Comparison of ENCODE assay signal across 15 cellular contexts in the genomic region with DNA sequence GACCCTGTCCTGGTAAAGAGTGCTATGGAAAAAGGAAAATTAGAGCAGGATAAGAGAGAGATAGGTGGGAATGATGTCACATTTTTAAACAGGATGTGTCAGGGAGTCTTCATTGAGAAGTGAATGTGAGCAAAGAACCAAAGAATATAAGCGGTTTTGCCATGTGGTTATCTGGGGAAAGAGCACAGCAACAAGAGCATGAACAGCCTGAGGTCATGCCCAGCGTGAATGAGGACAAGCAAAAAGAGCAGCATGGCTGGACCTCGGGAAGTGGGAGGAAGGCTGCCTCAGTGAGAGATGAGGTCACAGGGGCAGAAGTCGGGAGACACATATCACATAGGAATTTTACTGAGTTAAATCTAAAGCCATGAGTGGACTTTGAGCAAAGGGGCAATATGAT.
DNase-seq lines count a peak whose midpoint lies in the region; ATAC-seq and TF ChIP-seq lines count a peak whose summit lies in the region.
"Had no signal": no experiment of that assay in that cellular context is flagged by ENCODE, and none has a peak within 500 bp of the region (broad histone marks: within the 10 kb centered on the region; RNA-seq: fewer than 3 reads in every experiment).

No MANE protein-coding gene starts in this region.

- no peaks in the 10 kb centered on the region for H3K27me3 ChIP-seq in Caco-2 (replicated peaks; ENCODE audit: control insufficient read depth, insufficient read depth, low read length)
- H3K27me3 ChIP-seq in IMR-90 (ENCODE audit: control insufficient read depth, insufficient read depth, low read length), result peaks cover 18% of the 10 kb centered on the region; the same call in 1 of the 2 replicates
- no peaks in the 10 kb centered on the region for H3K27me3 ChIP-seq in mesendoderm (ENCODE audit: insufficient read depth, low read length, poor library complexity)

- CTCF ChIA-PET in Caco-2 (lab: Charles Lee), result no interaction called here
- CTCF ChIA-PET in IMR-90 (lab: Yijun Ruan, JAX), result no interaction called here

- WGBS in IMR-90 (ENCODE audit: extremely low coverage in 2 of 2, insufficient read length in 1 of 2), 2 experiments, result 83% methylated on average over 2 of the region's 4 CpGs; no CpG with 5 or more reads in 1 of the 2 experiments
- WGBS in mesendoderm (ENCODE audit: extremely low coverage, insufficient coverage, low lambda C conversion rate), result no CpG with 5 or more reads among the region's 4 CpGs

- no peak overlapping the region for H4K91ac ChIP-seq in IMR-90 (ENCODE audit: insufficient read depth, low read depth, low read length)

- H3K79me1 ChIP-seq in IMR-90 (ENCODE audit: low read depth in 1 of 2, low read length in 2 of 2), result no peaks in the 10 kb centered on the region
- H3K79me1 ChIP-seq in mesendoderm (ENCODE audit: low read length), result no peaks in the 10 kb centered on the region

- H3K4me1 ChIP-seq in Caco-2, result peaks cover 18% of the 10 kb centered on the region
- H3K4me1 ChIP-seq in IMR-90 (ENCODE audit: control insufficient read depth, insufficient read depth, low read length), result no peaks in the 10 kb centered on the region
- peaks cover 10% of the 10 kb centered on the region for H3K4me1 ChIP-seq in mesendoderm (ENCODE audit: control insufficient read depth, low read depth, low read length)

- in situ Hi-C loops in IMR-90 (cut with MboI; ENCODE audit: low sequenced_read_pairs), result no loop called here

- no peak overlapping the region for H2BK20ac ChIP-seq in IMR-90 (ENCODE audit: low read depth, low read length)

- H3K4me1 Mint-ChIP-seq in Caco-2 (ENCODE audit: low read depth, unreplicated experiment) (peaks cover 22% of the 10 kb centered on the region), glutamatergic neuron (ENCODE audit: low read depth, unreplicated experiment) (peaks cover 4% of the 10 kb centered on the region)
- H3K4me1 Mint-ChIP-seq in activated T-helper 2 cell treated with anti-CD3 and anti-CD28 coated beads, Interferon-gamma antibody, Interleukin-2, Interleukin-4, amounts not matched to agents 10 μg/mL and 5 μg/mL and 100 μg/mL, durations not matched to agents 14 hours and 24 hours and 36 hours (ENCODE audit: low read depth), result peaks cover 8% of the 10 kb centered on the region

- H3K4me3 ChIP-seq in Caco-2 (ENCODE audit: low read depth, low read length) (no peak overlapping the region), IMR-90 (ENCODE audit: insufficient read depth, low read depth, low read length) (no peak overlapping the region), coronary artery (no peak overlapping the region), mesendoderm (ENCODE audit: low read length) (no peak overlapping the region)
- H3K4me3 ChIP-seq: BLaER1 treated with 17β-estradiol and CSF1 and Interleukin-3, amounts not matched to agents 10 nM and 100 nM; GM23338 had no signal

- no peak overlapping the region for H3K18ac ChIP-seq in IMR-90 (ENCODE audit: low read depth, low read length)
- no peak overlapping the region for H3K18ac ChIP-seq in mesendoderm (ENCODE audit: low read length)

- H3K36me3 Mint-ChIP-seq in Caco-2 (ENCODE audit: insufficient read depth, unreplicated experiment) (peaks cover 6% of the 10 kb centered on the region), glutamatergic neuron (ENCODE audit: unreplicated experiment) (peaks cover 17% of the 10 kb centered on the region)
- H3K36me3 Mint-ChIP-seq in activated T-helper 2 cell treated with anti-CD3 and anti-CD28 coated beads, Interferon-gamma antibody, Interleukin-2, Interleukin-4, amounts not matched to agents 10 μg/mL and 5 μg/mL and 100 μg/mL, durations not matched to agents 14 hours and 24 hours and 36 hours (ENCODE audit: low read depth), result peaks cover 2% of the 10 kb centered on the region
- H3K36me3 Mint-ChIP-seq: CD8-positive, alpha-beta T cell had no signal

- H3K14ac ChIP-seq in IMR-90 (replicated peaks; ENCODE audit: low read depth, low read length), result no peak overlapping the region

- DNase-seq in Caco-2, result no peak
- no peak for DNase-seq in IMR-90
- DNase-seq in coronary artery (ENCODE audit: low spot score), result peak; percentile 40
- DNase-seq in mesendoderm, result no peak
- no peak for DNase-seq in KG1 (lab: John Stamatoyannopoulos, UW)
- DNase-seq in activated T-helper 2 cell treated with anti-CD3 and anti-CD28 coated beads, Interferon-gamma antibody, Interleukin-2, Interleukin-4, amounts not matched to agents 10 μg/mL and 5 μg/mL and 100 μg/mL, durations not matched to agents 14 hours and 24 hours and 36 hours (ENCODE audit: low spot score), result no peak
- no peak for DNase-seq in glutamatergic neuron
- DNase-seq: CD8-positive, alpha-beta T cell; DMS 273 treated with DMSO at 0.1 percent for 48 hours; DMS53; GF-D8; H9 had no signal

- BruUV-seq in Caco-2 (replicated peaks; lab: Mats Ljungman, UMichigan) (no TSS peak), IMR-90 (replicated peaks; lab: Mats Ljungman, UMichigan) (no TSS peak)

- H2AK5ac ChIP-seq in IMR-90 (ENCODE audit: low read depth, low read length), result no peak overlapping the region
- peak overlapping the region; percentile 66 for H2AK5ac ChIP-seq in mesendoderm (ENCODE audit: low read length)

- no peaks in the 10 kb centered on the region for H4K20me1 ChIP-seq in IMR-90 (ENCODE audit: insufficient read depth, low read length)
- H4K20me1 ChIP-seq: BLaER1 treated with 17β-estradiol and CSF1 and Interleukin-3, amounts not matched to agents 10 nM and 100 nM had no signal

- no peaks in the 10 kb centered on the region for H3K36me3 ChIP-seq in Caco-2 (ENCODE audit: control insufficient read depth, insufficient read depth, low read length)
- no peaks in the 10 kb centered on the region for H3K36me3 ChIP-seq in IMR-90 (ENCODE audit: control insufficient read depth, insufficient read depth, low read length)
- H3K36me3 ChIP-seq in mesendoderm (ENCODE audit: control insufficient read depth, insufficient read depth, low read length), result no peaks in the 10 kb centered on the region

- dilution Hi-C loops in IMR-90 (cut with HindIII; ENCODE audit: low sequenced_read_pairs, unreplicated experiment), result no loop called here

- H3K27ac Mint-ChIP-seq in Caco-2 (ENCODE audit: unreplicated experiment) (peak overlapping the region; percentile 39), glutamatergic neuron (ENCODE audit: unreplicated experiment) (no peak overlapping the region)
- H3K27ac Mint-ChIP-seq in activated T-helper 2 cell treated with anti-CD3 and anti-CD28 coated beads, Interferon-gamma antibody, Interleukin-2, Interleukin-4, amounts not matched to agents 10 μg/mL and 5 μg/mL and 100 μg/mL, durations not matched to agents 14 hours and 24 hours and 36 hours, result no peak overlapping the region
- H3K27ac Mint-ChIP-seq: B cell; CD8-positive, alpha-beta T cell; GM23338; H9 had no signal

- H3K27me3 Mint-ChIP-seq in Caco-2 (ENCODE audit: insufficient read depth, unreplicated experiment) (no peaks in the 10 kb centered on the region), glutamatergic neuron (ENCODE audit: unreplicated experiment) (no peaks in the 10 kb centered on the region)
- peaks cover 37% of the 10 kb centered on the region for H3K27me3 Mint-ChIP-seq in activated T-helper 2 cell treated with anti-CD3 and anti-CD28 coated beads, Interferon-gamma antibody, Interleukin-2, Interleukin-4, amounts not matched to agents 10 μg/mL and 5 μg/mL and 100 μg/mL, durations not matched to agents 14 hours and 24 hours and 36 hours (ENCODE audit: low read depth)
- H3K27me3 Mint-ChIP-seq: B cell had no signal

- H3K9me3 ChIP-seq in Caco-2 (peaks cover 19% of the 10 kb centered on the region), IMR-90 (ENCODE audit: control insufficient read depth, insufficient read depth, low read length) (peaks cover 17% of the 10 kb centered on the region)

- no peak overlapping the region for H3K4me3 Mint-ChIP-seq in Caco-2 (ENCODE audit: unreplicated experiment)
- no peak overlapping the region for H3K4me3 Mint-ChIP-seq in activated T-helper 2 cell treated with anti-CD3 and anti-CD28 coated beads, Interferon-gamma antibody, Interleukin-2, Interleukin-4, amounts not matched to agents 10 μg/mL and 5 μg/mL and 100 μg/mL, durations not matched to agents 14 hours and 24 hours and 36 hours (ENCODE audit: low read depth)
- H3K4me3 Mint-ChIP-seq in glutamatergic neuron (ENCODE audit: unreplicated experiment), result no peak overlapping the region
- H3K4me3 Mint-ChIP-seq: B cell; CD8-positive, alpha-beta T cell; GM23338; H9 had no signal

- H3K9me3 Mint-ChIP-seq in Caco-2 (ENCODE audit: unreplicated experiment) (peaks cover 22% of the 10 kb centered on the region), glutamatergic neuron (ENCODE audit: unreplicated experiment) (peaks cover 7% of the 10 kb centered on the region)
- peaks cover 19% of the 10 kb centered on the region for H3K9me3 Mint-ChIP-seq in activated T-helper 2 cell treated with anti-CD3 and anti-CD28 coated beads, Interferon-gamma antibody, Interleukin-2, Interleukin-4, amounts not matched to agents 10 μg/mL and 5 μg/mL and 100 μg/mL, durations not matched to agents 14 hours and 24 hours and 36 hours

- H2AFZ ChIP-seq in IMR-90 (replicated peaks; ENCODE audit: low read length, poor library complexity), result peak overlapping the region; percentile 8
- H2AFZ ChIP-seq: GM23338 had no signal

- H3K9me1 ChIP-seq in IMR-90 (ENCODE audit: insufficient read depth, low read length), result no peaks in the 10 kb centered on the region

- H4K5ac ChIP-seq in IMR-90 (ENCODE audit: low read depth, low read length) (no peak overlapping the region), mesendoderm (ENCODE audit: low read length) (no peak overlapping the region)

- no peak overlapping the region for H3K9ac ChIP-seq in IMR-90 (ENCODE audit: low read depth, low read length)
- no peak overlapping the region for H3K9ac ChIP-seq in mesendoderm (ENCODE audit: low read length)
- H3K9ac ChIP-seq: BLaER1 treated with 17β-estradiol and CSF1 and Interleukin-3, amounts not matched to agents 10 nM and 100 nM had no signal

- no peak overlapping the region for H2AK9ac ChIP-seq in IMR-90 (replicated peaks; ENCODE audit: low read depth, low read length, poor library complexity)

- ATAC-seq in IMR-90 (ENCODE audit: low read depth), result no peak
- ATAC-seq: CD8-positive, alpha-beta T cell; GM23338 had no signal

- no peak for TF ChIP-seq POLR2A in IMR-90 (IDR thresholded peaks at IDR 0.05; ENCODE audit: low read depth, low read length)

- H2BK5ac ChIP-seq in IMR-90 (ENCODE audit: low read depth, low read length, poor library complexity, severe bottlenecking) (no peak overlapping the region), mesendoderm (ENCODE audit: low read length) (no peak overlapping the region)

- H2BK15ac ChIP-seq in IMR-90 (ENCODE audit: low read depth, low read length) (no peak overlapping the region), mesendoderm (replicated peaks; ENCODE audit: low read depth) (no peak overlapping the region)

- H3K4me2 ChIP-seq in IMR-90 (ENCODE audit: low read depth, low read length) (no peak overlapping the region), mesendoderm (ENCODE audit: low read length) (no peak overlapping the region)
- H3K4me2 ChIP-seq: GM23338 had no signal

- H3K23ac ChIP-seq in IMR-90 (ENCODE audit: low read depth, low read length) (no peak overlapping the region), mesendoderm (ENCODE audit: low read length) (no peak overlapping the region)

- POLR2A ChIA-PET in Caco-2 (lab: Charles Lee), result no interaction called here
- POLR2A ChIA-PET in IMR-90 (lab: Charles Lee; ENCODE audit: unreplicated experiment), result no interaction called here

- TF ChIP-seq CTCF in Caco-2 (IDR thresholded peaks at IDR 0.05; ENCODE audit: insufficient read depth in 1 of 2, low read depth in 1 of 2, low read length in 1 of 2, severe bottlenecking in 1 of 2, unreplicated experiment in 1 of 2) (no peak), IMR-90 (conservative IDR thresholded peaks at IDR 0.05; ENCODE audit: low read depth, low read length) (no peak), coronary artery (IDR thresholded peaks at IDR 0.05) (no peak), glutamatergic neuron (IDR thresholded peaks at IDR 0.05; ENCODE audit: partially characterized antibody, unreplicated experiment) (no peak)

- H3K56ac ChIP-seq in IMR-90 (ENCODE audit: extremely low read depth, insufficient read depth, low read length) (no peak overlapping the region), mesendoderm (ENCODE audit: low read length) (no peak overlapping the region)

- H4K8ac ChIP-seq in IMR-90 (ENCODE audit: low read depth in 2 of 2, low read length in 2 of 2), result no peak overlapping the region
- H4K8ac ChIP-seq in mesendoderm (ENCODE audit: low read depth, low read length), result no peak overlapping the region

- no peak for TF ChIP-seq RAD21 in IMR-90 (IDR thresholded peaks at IDR 0.05; ENCODE audit: low read length)

- intact Hi-C loops in Caco-2 (cut with micrococcal nuclease; ENCODE audit: unreplicated experiment) (no loop called here), IMR-90 (cut with micrococcal nuclease) (no loop called here)
- intact Hi-C loops in activated T-helper 2 cell treated with anti-CD3 and anti-CD28 coated beads, Interferon-gamma antibody, Interleukin-2, Interleukin-4, amounts not matched to agents 10 μg/mL and 5 μg/mL and 100 μg/mL, durations not matched to agents 14 hours and 24 hours and 36 hours (cut with micrococcal nuclease), result no loop called here

- H2BK120ac ChIP-seq in IMR-90 (ENCODE audit: low read depth, low read length) (no peak overlapping the region), mesendoderm (ENCODE audit: low read depth, low read length) (no peak overlapping the region)

- H3K79me2 ChIP-seq in mesendoderm (ENCODE audit: control insufficient read depth, insufficient read depth, low read length), result no peaks in the 10 kb centered on the region

- H3K27ac ChIP-seq in IMR-90 (ENCODE audit: insufficient read depth, low read length), result no peak overlapping the region
- no peak overlapping the region for H3K27ac ChIP-seq in coronary artery
- H3K27ac ChIP-seq in mesendoderm (ENCODE audit: low read depth, low read length), result no peak overlapping the region
- H3K27ac ChIP-seq: BLaER1 treated with 17β-estradiol and CSF1 and Interleukin-3, amounts not matched to agents 10 nM and 100 nM had no signal

- H3K4ac ChIP-seq in IMR-90 (ENCODE audit: low read depth, low read length), result no peak overlapping the region
- no peak overlapping the region for H3K4ac ChIP-seq in mesendoderm (ENCODE audit: low read depth, low read length)
